ENCODE assay signal across 23 cellular contexts in genomic region chr1:15557594-15557993, GRCh38. TPM values are rescaled to one million over a fixed set of nuclear protein-coding genes. Genes with fewer than 3 reads are reported as not detected.
DNase-seq lines count a peak whose midpoint lies in the region; ATAC-seq, FAIRE-seq and TF ChIP-seq lines count a peak whose summit lies in the region.
"Had no signal": no experiment of that assay in that cellular context is flagged by ENCODE, and none has a peak within 500 bp of the region (broad histone marks: within the 10 kb centered on the region; RNA-seq: fewer than 3 reads in every experiment).

No MANE protein-coding gene starts in this region.

- no peaks in the 10 kb centered on the region for H3K4me1 Mint-ChIP-seq in HFFc6 (ENCODE audit: low read depth)
- H3K4me1 Mint-ChIP-seq: B cell had no signal

- no peaks in the 10 kb centered on the region for H3K27me3 Mint-ChIP-seq in HFFc6 (ENCODE audit: insufficient read depth)
- H3K27me3 Mint-ChIP-seq: B cell had no signal

- H3F3A ChIP-seq in GM23248 (ENCODE audit: insufficient read depth), result no peaks in the 10 kb centered on the region

- peak; percentile 69 for FAIRE-seq in endometrium (lab: Jason Lieb, UNC)
- FAIRE-seq: A549, D721Med, GM12892 had no signal

- 0 out of 2 replicates have a peak, but pooled peaks cover 6% of the 10 kb centered on the region for H3K36me3 Mint-ChIP-seq in HFFc6 (ENCODE audit: low read depth)

- no peak overlapping the region for H3K9ac ChIP-seq in GM23248

- peaks cover 23% of the 10 kb centered on the region for H3K36me3 ChIP-seq in GM23248 (ENCODE audit: low read depth)

- ATAC-seq in left lobe of liver, result no peak
- ATAC-seq: A549 had no signal

- H4K20me1 ChIP-seq in GM23248 (ENCODE audit: insufficient read depth), result no peaks in the 10 kb centered on the region

- DNase-seq in GM23248 (peak; percentile 16), RKO (ENCODE audit: low spot score) (peak; percentile 22), left lobe of liver (ENCODE audit: low spot score) (peak; percentile 11), HFFc6 (no peak), GM10266 (ENCODE audit: extremely low spot score) (no peak), A172 (ENCODE audit: low spot score) (no peak)
- DNase-seq in activated CD8-positive, alpha-beta memory T cell treated with anti-CD3 and anti-CD28 coated beads, Interleukin-2, amount 50 U/mL, for 48 hours, result no peak
- DNase-seq: DMS79, KBM-7, MM.1S, NCI-H1048, NCI-H1417 treated with DMSO at 0.1 percent for 48 hours, NCI-H187 treated with DMSO at 0.1 percent for 48 hours, NCI-H2107, NCI-H510A, NCI-H748 treated with DMSO at 0.1 percent for 48 hours, SJCRH30 had no signal

- no peaks in the 10 kb centered on the region for H3K9me3 Mint-ChIP-seq in HFFc6

- in situ Hi-C loops in GM23248 (cut with MboI), result no loop called here

- 91 to 98% methylated on average over 2 of the region's 2 CpGs for WGBS in GM23248 (ENCODE audit: low coverage in 1 of 2, low lambda C conversion rate in 2 of 2, missing lambda C conversion rate in 2 of 2), 2 experiments

- H3K9me2 ChIP-seq in GM23248 (ENCODE audit: insufficient read depth), result no peaks in the 10 kb centered on the region

- H2AFZ ChIP-seq in GM23248, result no peak overlapping the region

- H3K79me2 ChIP-seq in GM23248 (ENCODE audit: insufficient read depth), result no peaks in the 10 kb centered on the region

- no peak for TF ChIP-seq CTCF in HFFc6 (IDR thresholded peaks at IDR 0.05)
- TF ChIP-seq CTCF in GM10266 (IDR thresholded peaks at IDR 0.05; ENCODE audit: control insufficient read depth, insufficient read depth, low read depth, missing control alignments), result no peak

- no peaks in the 10 kb centered on the region for H3K27me3 ChIP-seq in GM23248 (replicated peaks; ENCODE audit: insufficient read depth)
- H3K27me3 ChIP-seq: SJCRH30 had no signal

- H3K4me1 ChIP-seq in GM23248 (ENCODE audit: insufficient read depth), result no peaks in the 10 kb centered on the region
- H3K4me1 ChIP-seq: A549, SJCRH30 had no signal

- no peak overlapping the region for H3K4me3 Mint-ChIP-seq in HFFc6
- H3K4me3 Mint-ChIP-seq: B cell had no signal

- no peak overlapping the region for H3K27ac Mint-ChIP-seq in HFFc6
- H3K27ac Mint-ChIP-seq: B cell had no signal

- no peaks in the 10 kb centered on the region for H3K9me3 ChIP-seq in GM23248 (ENCODE audit: low read depth)
- H3K9me3 ChIP-seq: A549, SJCRH30 had no signal

- H3K4me3 ChIP-seq in GM23248, result no peak overlapping the region
- H3K4me3 ChIP-seq: A549, SJCRH30 had no signal

- H3K27ac ChIP-seq in GM23248, result no peak overlapping the region
- H3K27ac ChIP-seq: A549, SJCRH30 had no signal

- no peak overlapping the region for H3K4me2 ChIP-seq in GM23248 (ENCODE audit: unreplicated experiment)
- H3K4me2 ChIP-seq: A549 had no signal

RNA-seq across cellular contexts. Expression of gene AGMAT, which starts 27.3 kb away (rescaled TPM):
- total RNA-seq in GM23248 (2014; rRNA removed; shearing (Covaris generic)), result 2.2 and 3.9 TPM in 2 replicates
- polyA plus RNA-seq in GM23248 (2016; fragmentation: Nextera tagmentation; extraction: Ambion mirVana), result 0.75 and 0.85 TPM in 2 replicates
- total RNA-seq in left lobe of liver, result 58.0 TPM
- under 1 TPM in 3 of 6 experiments, not detected in 3; 0.07 to 0.14 (median 0.09) TPM for total RNA-seq in HFFc6 (2021; fragmentation: NEBNext Ultra II Directional; extraction: Animal tissue kit (Norgen Biotek cat#: 25700))
- total RNA-seq in A172 (2014; rRNA removed; shearing (Covaris generic)), result not detected in 2 replicates
- total RNA-seq: H4, SJCRH30 had no signal

RNA-seq across cellular contexts. Expression of gene DNAJC16, which starts 30.9 kb away (rescaled TPM):
- 21.8 and 22.5 TPM in 2 replicates for total RNA-seq in GM23248 (2014; rRNA removed; shearing (Covaris generic))
- polyA plus RNA-seq in GM23248 (2016; fragmentation: Nextera tagmentation; extraction: Ambion mirVana), result 10.0 and 10.2 TPM in 2 replicates
- total RNA-seq in left lobe of liver, result 10.0 TPM
- 10 to 100 TPM; 21.5 to 26.5 (median 22.8) TPM for total RNA-seq in HFFc6 (2021; fragmentation: NEBNext Ultra II Directional; extraction: Animal tissue kit (Norgen Biotek cat#: 25700))
- 8.7 and 14.5 TPM in 2 replicates for total RNA-seq in A172 (2014; rRNA removed; shearing (Covaris generic))

RNA-seq across cellular contexts. Expression of gene CASP9, which starts 33.6 kb away (rescaled TPM):
- total RNA-seq in GM23248 (2014; rRNA removed; shearing (Covaris generic)), result 15.8 and 18.5 TPM in 2 replicates
- 6.7 and 7.6 TPM in 2 replicates for polyA plus RNA-seq in GM23248 (2016; fragmentation: Nextera tagmentation; extraction: Ambion mirVana)
- total RNA-seq in left lobe of liver, result 8.7 TPM
- 1 to 10 TPM; 7.2 to 8.9 (median 7.8) TPM for total RNA-seq in HFFc6 (2021; fragmentation: NEBNext Ultra II Directional; extraction: Animal tissue kit (Norgen Biotek cat#: 25700))
- 8.0 and 8.6 TPM in 2 replicates for total RNA-seq in A172 (2014; rRNA removed; shearing (Covaris generic))

RNA-seq across cellular contexts. Expression of gene DDI2, which starts 59.7 kb away (rescaled TPM):
- total RNA-seq in GM23248 (2014; rRNA removed; shearing (Covaris generic)), result 7.9 and 19.6 TPM in 2 replicates
- 4.3 and 5.0 TPM in 2 replicates for polyA plus RNA-seq in GM23248 (2016; fragmentation: Nextera tagmentation; extraction: Ambion mirVana)
- 50.1 TPM for total RNA-seq in left lobe of liver
- 10 to 100 TPM; 11.6 to 15.3 (median 13.3) TPM for total RNA-seq in HFFc6 (2021; fragmentation: NEBNext Ultra II Directional; extraction: Animal tissue kit (Norgen Biotek cat#: 25700))
- total RNA-seq in A172 (2014; rRNA removed; shearing (Covaris generic)), result 6.2 and 7.6 TPM in 2 replicates

Comparison
In these comparisons a context has a peak if more than half of its experiments do, and no peak if none do; other contexts are left out.
1. DNase-seq: peak in GM23248 (single experiment), RKO (single experiment) and left lobe of liver (single experiment); none in HFFc6 (single experiment), GM10266 (single experiment), activated CD8-positive, alpha-beta memory T cell treated with anti-CD3 and anti-CD28 coated beads, Interleukin-2, amount 50 U/mL, for 48 hours (single experiment) and A172 (single experiment).
2. RNA of gene AGMAT, which starts 27.3 kb away (total RNA-seq): 58.0 TPM in left lobe of liver (single experiment); 2.2 to 3.9 TPM in GM23248, 0.07 to 0.14 TPM in HFFc6 and not detected in A172; every median in the first group is over 10 times any median in the second.